ENCODE assay signal across 16 cellular contexts in genomic region chr1:99956755-99957154, GRCh38. TPM values are rescaled to one million over a fixed set of nuclear protein-coding genes. Genes with fewer than 3 reads are reported as not detected.
A peak's percentile ranks its signal among the peaks of the same experiment; 100 is the strongest.
DNase-seq lines count a peak whose midpoint lies in the region; ATAC-seq, FAIRE-seq and TF ChIP-seq lines count a peak whose summit lies in the region.
"Had no signal": no experiment of that assay in that cellular context is flagged by ENCODE, and none has a peak within 500 bp of the region (broad histone marks: within the 10 kb centered on the region; RNA-seq: fewer than 3 reads in every experiment).

No MANE protein-coding gene starts in this region.

- TF ChIP-seq RAD21 in K562 (CRISPR knock-in tag; conservative IDR thresholded peaks at IDR 0.05 in 1 of 2, IDR thresholded peaks at IDR 0.05 in 1 of 2) = no peak

- 24% methylated on average over 2 of the region's 2 CpGs for WGBS in K562 (ENCODE audit: insufficient coverage, low coverage, missing lambda C conversion rate)

- H2AFZ ChIP-seq in K562 (ENCODE audit: low read depth, low read length) = no peak overlapping the region
- H2AFZ ChIP-seq: neural progenitor cell had no signal

- no peaks in the 10 kb centered on the region for H3K9me3 ChIP-seq in K562 (replicated peaks; ENCODE audit: control insufficient read depth, insufficient read depth, low read depth, low read length)

- ATAC-seq in K562 (0 out of 3 replicates have a peak, but pooled peaks have one; percentile 44), HG03354 (IDR thresholded peaks at IDR 0.05; ENCODE audit: poor library complexity, severe bottlenecking, unreplicated experiment) (no peak)
- ATAC-seq: activated naive CD4-positive, alpha-beta T cell treated with anti-CD3 and anti-CD28 coated beads, Interleukin-2, amount 50 U/mL, for 72 hours; CD8-positive, alpha-beta T cell; left colon had no signal

- no peak for FAIRE-seq in K562 (lab: Jason Lieb, UNC)
- FAIRE-seq: HTR-8/SVneo had no signal

- H3K27me3 ChIP-seq in K562 (ENCODE audit: control insufficient read depth in 2 of 2, insufficient read depth in 2 of 2, low read length in 2 of 2) = no peaks in the 10 kb centered on the region
- H3K27me3 ChIP-seq: heart right ventricle, neural progenitor cell had no signal

- H3K36me3 ChIP-seq in K562 (ENCODE audit: control insufficient read depth, insufficient read depth, low read length) = no peaks in the 10 kb centered on the region
- H3K36me3 ChIP-seq: heart right ventricle, neural progenitor cell had no signal

- H3K4me3 ChIP-seq in K562 (no peak overlapping the region), fibroblast of villous mesenchyme (ENCODE audit: low read depth, low read length) (no peak overlapping the region)
- H3K4me3 ChIP-seq: heart right ventricle, neural progenitor cell had no signal

- H3K4me2 ChIP-seq in K562 (ENCODE audit: insufficient read depth, low read length) = no peak overlapping the region
- H3K4me2 ChIP-seq: neural progenitor cell had no signal

- peak; percentile 10 for DNase-seq in ELR (ENCODE audit: low read depth)
- DNase-seq in K562 (ENCODE audit: extremely low read depth in 1 of 4, low spot score in 3 of 4) = no peak
- DNase-seq in fibroblast of villous mesenchyme (ENCODE audit: low read depth) = peak; percentile 88
- peak; percentile 19 for DNase-seq in renal cortical epithelial cell (ENCODE audit: low read depth)
- DNase-seq in GF-D8 (lab: John Stamatoyannopoulos, UW) = no peak
- no peak for DNase-seq in NCI-H1694 treated with DMSO at 0.1 percent for 48 hours (lab: John Stamatoyannopoulos, UW)
- no peak for DNase-seq in SIG-M5 treated with dmso at 0.1 percent for 504 hours (lab: John Stamatoyannopoulos, UW; ENCODE audit: unreplicated experiment)
- DNase-seq: CD8-positive, alpha-beta T cell; heart right ventricle; left colon; NCI-H1048; NCI-H226 had no signal

- POLR2A ChIA-PET in K562 (lab: Yijun Ruan, JAX) = interaction anchor here (1.3 to 1.9 kb wide), 2 partner anchors 13 kb away, joined by 5 to 6 read pairs; partner anchors contain the start of gene SLC35A3

- H3K9me1 ChIP-seq in K562 (ENCODE audit: control insufficient read depth, insufficient read depth, low read length) = no peaks in the 10 kb centered on the region

- no peak overlapping the region for H3K27ac ChIP-seq in K562 (ENCODE audit: extremely low read depth, low read depth, low read length)
- H3K27ac ChIP-seq: neural progenitor cell had no signal

- peak in 1 of 3 experiments; percentile 17; a peak in 1 of 6 replicates for TF ChIP-seq CTCF in K562 (IDR thresholded peaks at IDR 0.05 in 2 of 3, conservative IDR thresholded peaks at IDR 0.05 in 1 of 3; ENCODE audit: insufficient read depth in 2 of 3, low read depth in 1 of 3, low read length in 3 of 3)
- TF ChIP-seq CTCF in fibroblast of villous mesenchyme (IDR thresholded peaks at IDR 0.05; ENCODE audit: insufficient read depth, low read depth, low read length) = peak; percentile 13

- TF ChIP-seq POLR2A in K562 (conservative IDR thresholded peaks at IDR 0.05) = no peak

- in situ Hi-C loops in K562 (cut with MboI) = no loop called here

- no TSS peak for BruUV-seq in K562 (replicated peaks; lab: Mats Ljungman, UMichigan)

- intact Hi-C loops in K562 (cut with micrococcal nuclease) = loop anchor here (5.0 kb wide), 1 partner anchor 149 kb away; no protein-coding TSS in a partner anchor

- peaks cover 6% of the 10 kb centered on the region in 2 experiments; a peak in 2 of 5 replicates for H3K4me1 ChIP-seq in K562 (replicated peaks in 1 of 2; ENCODE audit: control insufficient read depth in 2 of 2, insufficient read depth in 2 of 2, low read length in 2 of 2)
- H3K4me1 ChIP-seq: heart right ventricle, neural progenitor cell had no signal

- no peak for TF ChIP-seq EP300 in K562 (IDR thresholded peaks at IDR 0.05; ENCODE audit: low read length)

- H4K20me1 ChIP-seq in K562 (replicated peaks; ENCODE audit: control insufficient read depth, insufficient read depth, low read length) = no peaks in the 10 kb centered on the region

- no peak overlapping the region for H3K9ac ChIP-seq in K562 (ENCODE audit: insufficient read depth in 1 of 2, low read depth in 2 of 2, low read length in 2 of 2)
- H3K9ac ChIP-seq: neural progenitor cell had no signal

- CTCF ChIA-PET in K562 (lab: Yijun Ruan, JAX; ENCODE audit: low intra/inter-chr PET ratio) = no interaction called here

- no peaks in the 10 kb centered on the region for H3K79me2 ChIP-seq in K562 (ENCODE audit: control insufficient read depth, insufficient read depth, low read length)

TF ChIP-seq in K562, 482 proteins besides CTCF, POLR2A, EP300 and RAD21:
- no peak for TF ChIP-seq SAP30 (IDR thresholded peaks at IDR 0.05; ENCODE audit: borderline replicate concordance, insufficient read depth, low read depth, low read length, poor library complexity, severe bottlenecking)
- TF ChIP-seq ATF3 (IDR thresholded peaks at IDR 0.05) = no peak
- TF ChIP-seq ATF3 (CRISPR knock-in tag; conservative IDR thresholded peaks at IDR 0.05) = no peak
- no peak for TF ChIP-seq CEBPG (CRISPR knock-in tag; IDR thresholded peaks at IDR 0.05)
- 0 out of 4 replicates have a peak, but pooled peaks of 1 of the 2 experiments have one; percentile 9 for TF ChIP-seq CEBPG (tag; conservative IDR thresholded peaks at IDR 0.05 in 1 of 2, IDR thresholded peaks at IDR 0.05 in 1 of 2)

RNA-seq across cellular contexts. Expression of gene SLC35A3, which starts 13.0 kb away (rescaled TPM):
- 19.7 and 45.4 TPM in 2 replicates for total RNA-seq in K562 (2011; cell fraction: chromatin; rRNA removed; ENCODE audit: low replicate concordance)
- total RNA-seq in K562 (2011; cell fraction: nucleolus; rRNA removed) = 10.5 and 11.8 TPM in 2 replicates
- total RNA-seq in K562 (2011; cell fraction: nucleoplasm; rRNA removed) = 29.5 and 65.9 TPM in 2 replicates
- total RNA-seq in K562 (2014; rRNA removed) (10.6 and 20.2 TPM in 2 replicates), K562 (2014; rRNA removed; fragmentation: Illumina TruSeq; extraction: Trizol) (20.5 and 24.1 TPM in 2 replicates), K562 (2015; rRNA removed; fragmentation: Illumina TruSeq; extraction: Trizol) (14.6 and 16.1 TPM in 2 replicates), K562 (2021) (12.9 and 13.2 TPM in 2 replicates), fibroblast of villous mesenchyme (21.6 and 28.1 TPM in 2 replicates), renal cortical epithelial cell (29.0 and 40.6 TPM in 2 replicates)
- polyA plus RNA-seq in K562 (2011; rRNA removed) (13.3 and 21.7 TPM in 2 replicates), K562 (2014; fragmentation: Illumina TruSeq; extraction: Trizol) (8.8 and 10.9 TPM in 2 replicates), K562 (2014; fragmentation: Nextera tagmentation; extraction: Ambion mirVana) (1 to 10 TPM; 3.5 to 3.7 TPM), K562 (2014; rRNA removed) (11.7 and 14.0 TPM in 2 replicates)
- polyA plus RNA-seq in K562 (2011; cell fraction: cytosol; rRNA removed) = 3.8 and 6.1 TPM in 2 replicates
- polyA plus RNA-seq in K562 (2011; cell fraction: nucleus; rRNA removed) = 8.4 and 10.2 TPM in 2 replicates
- 10.3 and 11.7 TPM in 2 replicates for polyA plus RNA-seq in K562 (2012)
- 13.7 and 17.2 TPM in 2 replicates for polyA minus RNA-seq in K562 (2011; rRNA and poly(A)+ RNA removed)
- 4.8 and 5.4 TPM in 2 replicates for polyA minus RNA-seq in K562 (2011; cell fraction: cytosol; rRNA and poly(A)+ RNA removed)
- 11.8 and 15.4 TPM in 2 replicates for polyA minus RNA-seq in K562 (2011; cell fraction: nucleus; rRNA and poly(A)+ RNA removed)

Comparison
In these comparisons a context has a peak if more than half of its experiments do, and no peak if none do; other contexts are left out.
1. DNase-seq: peak in ELR (single experiment), fibroblast of villous mesenchyme (single experiment) and renal cortical epithelial cell (single experiment); none in K562 (0 of 4), GF-D8 (single experiment), NCI-H1694 treated with DMSO at 0.1 percent for 48 hours (single experiment) and SIG-M5 treated with dmso at 0.1 percent for 504 hours (single experiment).